Comparison of ENCODE assay signal across 8 cellular contexts in genomic region chr10:34637419-34637911, GRCh38.
A peak's percentile ranks its signal among the peaks of the same experiment; 100 is the strongest.
DNase-seq lines count a peak whose midpoint lies in the region; ATAC-seq and TF ChIP-seq lines count a peak whose summit lies in the region.

No MANE protein-coding gene starts in this region.

- H3K9me3 Mint-ChIP-seq in central memory CD8-positive, alpha-beta T cell = no peaks in the 10 kb centered on the region

- no peaks in the 10 kb centered on the region for H3K9me3 ChIP-seq in liver (ENCODE audit: control insufficient read depth in 4 of 4, low read length in 3 of 4)

- H3K4me3 Mint-ChIP-seq in central memory CD8-positive, alpha-beta T cell = no peak overlapping the region

- intact Hi-C loops in Right ventricle myocardium inferior (cut with DNase I) (loop anchor here (10.0 kb wide), 2 partner anchors 1203 to 1523 kb away; no protein-coding TSS in a partner anchor), cardiac septum (cut with DNase I) (loop anchor here (10.0 kb wide), 1 partner anchor 1443 kb away; no protein-coding TSS in a partner anchor)

- no peak overlapping the region for H3K9ac ChIP-seq in liver (ENCODE audit: low read depth in 1 of 2, low read length in 2 of 2)

- H3K36me3 Mint-ChIP-seq in central memory CD8-positive, alpha-beta T cell (ENCODE audit: insufficient read depth) = no peaks in the 10 kb centered on the region

- DNase-seq in Right ventricle myocardium inferior (ENCODE audit: missing footprints) (peak; percentile 71), cardiac septum (ENCODE audit: low spot score) (no peak), NCI-H1105 treated with DMSO at 0.1 percent for 48 hours (lab: John Stamatoyannopoulos, UW) (peak; percentile 64)
- peak; percentile 35 to 38 for DNase-seq in central memory CD8-positive, alpha-beta T cell (ENCODE audit: low spot score in 2 of 2)
- peak; percentile 28 for DNase-seq in stimulated activated CD8-positive, alpha-beta memory T cell treated with anti-CD3 and anti-CD28 coated beads, Interleukin-12 subunit alpha, Interleukin-12 subunit beta, amount 100 ng/mL, for 1 hour (ENCODE audit: low read depth)

- H3K27ac Mint-ChIP-seq in central memory CD8-positive, alpha-beta T cell (ENCODE audit: low read depth) = no peak overlapping the region

- no peak overlapping the region for H3K27ac ChIP-seq in liver (ENCODE audit: low read depth in 1 of 2, low read length in 2 of 2)

- H3K4me3 ChIP-seq in WI38 (ENCODE audit: low read depth, low read length) (no peak overlapping the region), liver (ENCODE audit: low read depth in 1 of 3, low read length in 3 of 3) (no peak overlapping the region)

- 37% methylated on average over 9 of the region's 9 CpGs for WGBS in liver

- peaks cover 0 to 20% (median 13%) of the 10 kb centered on the region in 4 donors for H3K4me1 ChIP-seq in liver (ENCODE audit: control insufficient read depth in 4 of 4, insufficient read depth in 4 of 4, low read length in 3 of 4)

- peak; percentile 82 to 90 for TF ChIP-seq RAD21 in liver (IDR thresholded peaks at IDR 0.05)

- no peaks in the 10 kb centered on the region for H3K4me1 Mint-ChIP-seq in central memory CD8-positive, alpha-beta T cell

- TF ChIP-seq CTCF in WI38 (IDR thresholded peaks at IDR 0.05; ENCODE audit: low read depth, low read length) = peak; percentile 99
- peak; percentile 85 for TF ChIP-seq CTCF in liver (IDR thresholded peaks at IDR 0.05; ENCODE audit: low read depth, low read length, missing input control)

- ATAC-seq in Right ventricle myocardium inferior (peak; percentile 63), HG02642 (IDR thresholded peaks at IDR 0.05; ENCODE audit: poor library complexity, unreplicated experiment) (peak; percentile 79)
- no peak for ATAC-seq in central memory CD8-positive, alpha-beta T cell (replicated peaks; ENCODE audit: extremely low read depth, poor library complexity, severe bottlenecking)

- no peaks in the 10 kb centered on the region for H3K27me3 ChIP-seq in liver (ENCODE audit: control insufficient read depth in 4 of 4, insufficient read depth in 4 of 4, low read length in 3 of 4)

- H3K36me3 ChIP-seq in liver (ENCODE audit: control insufficient read depth in 4 of 4, insufficient read depth in 3 of 4, low read depth in 1 of 4, low read length in 3 of 4) = no peaks in the 10 kb centered on the region

- no peaks in the 10 kb centered on the region for H3K27me3 Mint-ChIP-seq in central memory CD8-positive, alpha-beta T cell

TF ChIP-seq in liver, 16 proteins besides CTCF, POLR2A, EP300 and RAD21:
- no peak for TF ChIP-seq HNF4A (conservative IDR thresholded peaks at IDR 0.05)
- no peak for TF ChIP-seq GABPA (IDR thresholded peaks at IDR 0.05 in 1 of 2, conservative IDR thresholded peaks at IDR 0.05 in 1 of 2)
- TF ChIP-seq REST (IDR thresholded peaks at IDR 0.05) = peak; percentile 48
TF ChIP-seq in liver: peak in this region for 1.
